Comparison of ENCODE assay signal across 8 cellular contexts in genomic region chr2:12965540-12966269, GRCh38.
A peak's percentile ranks its signal among the peaks of the same experiment; 100 is the strongest.
DNase-seq lines count a peak whose midpoint lies in the region; ATAC-seq and TF ChIP-seq lines count a peak whose summit lies in the region.
"Had no signal": no experiment of that assay in that cellular context is flagged by ENCODE, and none has a peak within 500 bp of the region (broad histone marks: within the 10 kb centered on the region; RNA-seq: fewer than 3 reads in every experiment).

No MANE protein-coding gene starts in this region.

- peaks cover 0 to 3% (median 0%) of the 10 kb centered on the region in 3 donors for H3K36me3 Mint-ChIP-seq in naive thymus-derived CD8-positive, alpha-beta T cell

- TF ChIP-seq POLR2A in adrenal gland (IDR thresholded peaks at IDR 0.05) = no peak

- H3K9me3 ChIP-seq in mammary epithelial cell (replicated peaks; ENCODE audit: insufficient read depth, low read length) (no peaks in the 10 kb centered on the region), adrenal gland (replicated peaks in 1 of 3) (no peaks in the 10 kb centered on the region)
- H3K9me3 ChIP-seq: thoracic aorta had no signal

- no peaks in the 10 kb centered on the region for H3K27me3 ChIP-seq in mammary epithelial cell (ENCODE audit: insufficient read depth, low read length)
- H3K27me3 ChIP-seq in adrenal gland = no peaks in the 10 kb centered on the region

- H4K20me1 ChIP-seq in mammary epithelial cell (ENCODE audit: insufficient read depth, low read length) = no peaks in the 10 kb centered on the region

- peaks cover 13 to 63% (median 29%) of the 10 kb centered on the region in 5 donors for H3K27me3 Mint-ChIP-seq in naive thymus-derived CD8-positive, alpha-beta T cell

- peak; percentile 88 for DNase-seq in ELR (ENCODE audit: low read depth)
- DNase-seq in NCI-H1694 treated with DMSO at 0.1 percent for 48 hours (lab: John Stamatoyannopoulos, UW) = peak; percentile 27
- DNase-seq in mammary epithelial cell = peak; percentile 57
- DNase-seq in naive thymus-derived CD8-positive, alpha-beta T cell = peak in 3 of 10 donors; percentile 17 to 19 (median 18)
- DNase-seq in adrenal gland = no peak
- DNase-seq in HK-2 (ENCODE audit: unreplicated experiment) = no peak

- dilution Hi-C loops in mammary epithelial cell (cut with HindIII; ENCODE audit: low sequenced_read_pairs) = no loop called here

- TF ChIP-seq CTCF in mammary epithelial cell (conservative IDR thresholded peaks at IDR 0.05 in 1 of 2, IDR thresholded peaks at IDR 0.05 in 1 of 2; ENCODE audit: extremely low read depth in 1 of 2, insufficient read depth in 1 of 2, low read depth in 1 of 2, low read length in 2 of 2) (no peak), adrenal gland (IDR thresholded peaks at IDR 0.05) (no peak)

- H2AFZ ChIP-seq in mammary epithelial cell (ENCODE audit: low read depth, low read length) = no peak overlapping the region

- peak overlapping the region in 6 of 10 donors; percentile 5 to 49 (median 26) for H3K4me3 Mint-ChIP-seq in naive thymus-derived CD8-positive, alpha-beta T cell

- H3K9ac ChIP-seq in mammary epithelial cell (ENCODE audit: insufficient read depth, low read length) = no peak overlapping the region

- no peaks in the 10 kb centered on the region for H3K9me3 Mint-ChIP-seq in naive thymus-derived CD8-positive, alpha-beta T cell

- H3K36me3 ChIP-seq in mammary epithelial cell (ENCODE audit: insufficient read depth, low read length) (no peaks in the 10 kb centered on the region), adrenal gland (replicated peaks in 1 of 2) (no peaks in the 10 kb centered on the region)
- H3K36me3 ChIP-seq: thoracic aorta had no signal

- BruUV-seq in mammary epithelial cell (replicated peaks; lab: Mats Ljungman, UMichigan) = no TSS peak

- ATAC-seq in naive thymus-derived CD8-positive, alpha-beta T cell = peak in 1 of 2 donors; percentile 57
- no peak for ATAC-seq in HG03520 (IDR thresholded peaks at IDR 0.05; ENCODE audit: unreplicated experiment)

- H3K4me1 ChIP-seq in mammary epithelial cell (ENCODE audit: insufficient read depth, low read length) (peaks cover 14% of the 10 kb centered on the region), adrenal gland (replicated peaks in 1 of 2) (peaks cover 0 to 10% of the 10 kb centered on the region in 2 donors)

- in situ Hi-C loops in mammary epithelial cell (cut with MboI; ENCODE audit: low sequenced_read_pairs in 2 of 2) = no loop called here

- no peak overlapping the region for H3K4me3 ChIP-seq in mammary epithelial cell (replicated peaks in 1 of 3; ENCODE audit: insufficient read depth in 1 of 3, low read depth in 2 of 3, low read length in 3 of 3)
- H3K4me3 ChIP-seq in adrenal gland = no peak overlapping the region
- H3K4me3 ChIP-seq: thoracic aorta had no signal

- no peaks in the 10 kb centered on the region for H3K79me2 ChIP-seq in mammary epithelial cell (ENCODE audit: insufficient read depth, low read length)

- intact Hi-C loops in mammary epithelial cell (cut with micrococcal nuclease) (no loop called here), adrenal gland (cut with DNase I) (no loop called here)

- H3K27ac Mint-ChIP-seq in naive thymus-derived CD8-positive, alpha-beta T cell = peak overlapping the region in 2 of 10 donors; percentile 5 to 8

- H3K27ac ChIP-seq in mammary epithelial cell (ENCODE audit: insufficient read depth, low read depth, low read length) (no peak overlapping the region), adrenal gland (no peak overlapping the region)
- H3K27ac ChIP-seq: thoracic aorta had no signal

- no peak overlapping the region for H3K4me2 ChIP-seq in mammary epithelial cell (ENCODE audit: insufficient read depth, low read depth, low read length)

- peaks cover 2 to 22% (median 11%) of the 10 kb centered on the region in 4 donors for H3K4me1 Mint-ChIP-seq in naive thymus-derived CD8-positive, alpha-beta T cell

- CTCF ChIA-PET in mammary epithelial cell (lab: Charles Lee; ENCODE audit: low non-redundant PET) = no interaction called here

- POLR2A ChIA-PET in naive thymus-derived CD8-positive, alpha-beta T cell (lab: Charles Lee) = no interaction called here

Comparison
In these comparisons a context has a peak if more than half of its experiments do, and no peak if none do; other contexts are left out.
1. DNase-seq: peak in ELR (single experiment), NCI-H1694 treated with DMSO at 0.1 percent for 48 hours (single experiment) and mammary epithelial cell (single experiment); none in adrenal gland (0 of 7) and HK-2 (single experiment).